Comparison of ENCODE assay signal across 32 cellular contexts in genomic region chr5:177288191-177288590, GRCh38.
"Had no signal": no experiment of that assay in that cellular context is flagged by ENCODE, and none has a peak within 500 bp of the region (broad histone marks: within the 10 kb centered on the region; RNA-seq: fewer than 3 reads in every experiment).

No MANE protein-coding gene starts in this region.

- H2AFZ ChIP-seq: parathyroid adenoma had no signal

- H3K36me3 ChIP-seq: uterus had no signal

- H3K9me3 Mint-ChIP-seq: naive thymus-derived CD8-positive, alpha-beta T cell; natural killer cell treated with Interleukin-12 subunit alpha and Interleukin-12 subunit beta and Interleukin-15 and Interleukin-18, amount 100 ng/mL, for 72 hours; nephron progenitor cell; neural crest cell; stimulated activated memory B cell treated with anti-CD40 and anti-IgM and Interleukin-4, amounts not matched to agents 10 μg/mL and 1 μg/mL and 100 μg/mL, for 72 hours; stimulated activated naive CD8-positive, alpha-beta T cell treated with anti-CD3 and anti-CD28 coated beads, Interleukin-15, amount 100 ng/mL, for 72 hours; type B pancreatic cell had no signal

- H3K27me3 Mint-ChIP-seq: naive thymus-derived CD8-positive, alpha-beta T cell; natural killer cell treated with Interleukin-12 subunit alpha and Interleukin-12 subunit beta and Interleukin-15 and Interleukin-18, amount 100 ng/mL, for 72 hours; progenitor cell of endocrine pancreas; stimulated activated memory B cell treated with anti-CD40 and anti-IgM and Interleukin-4, amounts not matched to agents 10 μg/mL and 1 μg/mL and 100 μg/mL, for 72 hours; stimulated activated naive CD8-positive, alpha-beta T cell treated with anti-CD3 and anti-CD28 coated beads, Interleukin-15, amount 100 ng/mL, for 72 hours; type B pancreatic cell had no signal

- H3K4me3 ChIP-seq: psoas muscle, skin epidermis, smooth muscle cell, spleen, suprapubic skin, testis, tibial artery, transverse colon, upper lobe of right lung, uterus had no signal

- DNase-seq: naive thymus-derived CD8-positive, alpha-beta T cell; nephron progenitor cell; nucleus accumbens; posterior cingulate gyrus; psoas muscle; right cardiac atrium; spleen; stimulated activated CD4-positive, alpha-beta T cell treated with anti-CD3 and anti-CD28 coated beads, Interleukin-12 subunit alpha, Interleukin-12 subunit beta, amount 100 ng/mL, for 4 hours; stimulated activated CD4-positive, alpha-beta T cell treated with anti-CD3 and anti-CD28 coated beads, Interleukin-1b, Interleukin-23, amount 100 ng/mL, for 48 hours; stimulated activated CD4-positive, alpha-beta T cell treated with anti-CD3 and anti-CD28 coated beads, Interleukin-4, amount 100 ng/mL, for 1 hour; stimulated activated CD4-positive, alpha-beta T cell treated with anti-CD3 and anti-CD28 coated beads, Interleukin-4, amount 100 ng/mL, for 4 hours; stimulated activated CD8-positive, alpha-beta memory T cell treated with anti-CD3 and anti-CD28 coated beads, Interleukin-4, amount 100 ng/mL, for 48 hours; stimulated activated naive CD4-positive, alpha-beta T cell; stimulated activated naive CD8-positive, alpha-beta T cell treated with anti-CD3 and anti-CD28 coated beads, Interleukin-15, amount 100 ng/mL, for 72 hours; stimulated activated naive CD8-positive, alpha-beta T cell treated with anti-CD3 and anti-CD28 coated beads, Interleukin-15, Interleukin-2, amounts not matched to agents 100 U/mL and 50 U/mL, for 24 hours; substantia nigra; testis; tibial artery; transverse colon; upper lobe of right lung; uterus had no signal

- H3K4me1 Mint-ChIP-seq: nephron progenitor cell; neural crest cell; stimulated activated naive CD8-positive, alpha-beta T cell treated with anti-CD3 and anti-CD28 coated beads, Interleukin-15, amount 100 ng/mL, for 72 hours had no signal

- H3K27ac ChIP-seq: neutrophil, parathyroid adenoma, psoas muscle, skin epidermis, spleen, suprapubic skin, testis, tibial artery, transverse colon, upper lobe of right lung, uterus had no signal

- ATAC-seq: naive thymus-derived CD8-positive, alpha-beta T cell; natural killer cell treated with Interleukin-12 subunit alpha and Interleukin-12 subunit beta and Interleukin-15 and Interleukin-18, amount 100 ng/mL, for 72 hours; psoas muscle; right cardiac atrium; sciatic nerve; stimulated activated memory B cell treated with anti-CD40 and anti-IgM and Interleukin-4, amounts not matched to agents 10 μg/mL and 1 μg/mL and 100 μg/mL, for 72 hours; stimulated activated naive CD8-positive, alpha-beta T cell treated with anti-CD3 and anti-CD28 coated beads, Interleukin-15, amount 100 ng/mL, for 72 hours; stimulated activated naive CD8-positive, alpha-beta T cell treated with anti-CD3 and anti-CD28 coated beads, Interleukin-15, Interleukin-2, amounts not matched to agents 100 U/mL and 50 U/mL, for 24 hours; upper lobe of right lung had no signal

- H3K4me2 ChIP-seq: smooth muscle cell had no signal

- H3K9me3 ChIP-seq: neutrophil, psoas muscle, spleen, suprapubic skin, testis, tibial artery, transverse colon, upper lobe of right lung, uterus had no signal

- H3K4me3 Mint-ChIP-seq: naive thymus-derived CD8-positive, alpha-beta T cell; natural killer cell treated with Interleukin-12 subunit alpha and Interleukin-12 subunit beta and Interleukin-15 and Interleukin-18, amount 100 ng/mL, for 72 hours; nephron progenitor cell; neural crest cell; stimulated activated memory B cell treated with anti-CD40 and anti-IgM and Interleukin-4, amounts not matched to agents 10 μg/mL and 1 μg/mL and 100 μg/mL, for 72 hours; stimulated activated naive CD8-positive, alpha-beta T cell treated with anti-CD3 and anti-CD28 coated beads, Interleukin-15, amount 100 ng/mL, for 72 hours; type B pancreatic cell had no signal

- H3K27me3 ChIP-seq: neutrophil, spleen, suprapubic skin, testis, tibial artery, transverse colon, upper lobe of right lung, uterus had no signal

- H3K27ac Mint-ChIP-seq: natural killer cell treated with Interleukin-12 subunit alpha and Interleukin-12 subunit beta and Interleukin-15 and Interleukin-18, amount 100 ng/mL, for 72 hours; nephron progenitor cell; stimulated activated memory B cell treated with anti-CD40 and anti-IgM and Interleukin-4, amounts not matched to agents 10 μg/mL and 1 μg/mL and 100 μg/mL, for 72 hours; stimulated activated naive CD8-positive, alpha-beta T cell treated with anti-CD3 and anti-CD28 coated beads, Interleukin-15, amount 100 ng/mL, for 72 hours; type B pancreatic cell had no signal

- H3K4me1 ChIP-seq: parathyroid adenoma, psoas muscle, suprapubic skin, testis, tibial artery, transverse colon, upper lobe of right lung, uterus had no signal
